Comparison of ENCODE assay signal across 18 cellular contexts in the genomic region with DNA sequence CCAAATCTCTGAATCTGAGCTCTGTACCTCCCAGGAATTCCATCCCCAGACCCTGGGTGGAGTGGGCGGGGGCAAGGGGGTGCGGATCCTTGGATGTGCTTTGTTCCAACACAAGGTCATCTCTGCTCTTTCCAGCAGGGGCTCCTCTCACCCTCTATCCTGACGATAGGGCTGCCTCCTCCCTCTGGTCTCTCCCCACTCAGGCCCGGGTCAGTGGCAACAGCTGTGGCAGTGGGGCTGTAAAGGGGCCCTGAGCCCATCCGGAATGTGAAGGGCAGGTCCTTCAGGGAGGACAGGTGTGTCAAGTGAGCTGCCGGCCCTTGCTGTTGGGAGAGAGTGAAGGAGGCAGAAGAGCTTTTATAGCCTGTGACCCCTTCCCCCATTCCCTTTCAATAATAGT.
"Had no signal": no experiment of that assay in that cellular context is flagged by ENCODE, and none has a peak within 500 bp of the region (broad histone marks: within the 10 kb centered on the region; RNA-seq: fewer than 3 reads in every experiment).

No MANE protein-coding gene starts in this region.

- H3K27me3 ChIP-seq: thyroid gland had no signal

- DNase-seq: effector memory CD4-positive, alpha-beta T cell; heart left ventricle; hippocampal formation; kidney glomerular epithelial cell; mammary epithelial cell; mucosa of descending colon; stimulated activated CD4-positive, alpha-beta T cell treated with anti-CD3 and anti-CD28 coated beads, Interleukin-12 subunit alpha, Interleukin-12 subunit beta, amount 100 ng/mL, for 4 hours; stimulated activated naive CD8-positive, alpha-beta T cell treated with anti-CD3 and anti-CD28 coated beads, Interleukin-15, Interleukin-2, amounts not matched to agents 100 U/mL and 50 U/mL, for 24 hours had no signal

- H3K9me3 ChIP-seq: heart left ventricle, mucosa of descending colon, suprapubic skin, thyroid gland had no signal

- ATAC-seq: esophagus mucosa; heart left ventricle; left lobe of liver; mucosa of descending colon; sciatic nerve; stimulated activated naive CD8-positive, alpha-beta T cell treated with anti-CD3 and anti-CD28 coated beads, Interleukin-15, Interleukin-2, amounts not matched to agents 100 U/mL and 50 U/mL, for 24 hours had no signal

- H3K4me3 ChIP-seq: coronary artery, heart left ventricle, mucosa of descending colon, skin epidermis, suprapubic skin, thyroid gland had no signal

- H3K36me3 ChIP-seq: heart left ventricle, suprapubic skin, thyroid gland had no signal

- FAIRE-seq: endometrium, frontal cortex, urothelium cell line had no signal

- H3K27ac ChIP-seq: coronary artery, heart left ventricle, skin epidermis, suprapubic skin, thyroid gland had no signal
